In the genomic region with DNA sequence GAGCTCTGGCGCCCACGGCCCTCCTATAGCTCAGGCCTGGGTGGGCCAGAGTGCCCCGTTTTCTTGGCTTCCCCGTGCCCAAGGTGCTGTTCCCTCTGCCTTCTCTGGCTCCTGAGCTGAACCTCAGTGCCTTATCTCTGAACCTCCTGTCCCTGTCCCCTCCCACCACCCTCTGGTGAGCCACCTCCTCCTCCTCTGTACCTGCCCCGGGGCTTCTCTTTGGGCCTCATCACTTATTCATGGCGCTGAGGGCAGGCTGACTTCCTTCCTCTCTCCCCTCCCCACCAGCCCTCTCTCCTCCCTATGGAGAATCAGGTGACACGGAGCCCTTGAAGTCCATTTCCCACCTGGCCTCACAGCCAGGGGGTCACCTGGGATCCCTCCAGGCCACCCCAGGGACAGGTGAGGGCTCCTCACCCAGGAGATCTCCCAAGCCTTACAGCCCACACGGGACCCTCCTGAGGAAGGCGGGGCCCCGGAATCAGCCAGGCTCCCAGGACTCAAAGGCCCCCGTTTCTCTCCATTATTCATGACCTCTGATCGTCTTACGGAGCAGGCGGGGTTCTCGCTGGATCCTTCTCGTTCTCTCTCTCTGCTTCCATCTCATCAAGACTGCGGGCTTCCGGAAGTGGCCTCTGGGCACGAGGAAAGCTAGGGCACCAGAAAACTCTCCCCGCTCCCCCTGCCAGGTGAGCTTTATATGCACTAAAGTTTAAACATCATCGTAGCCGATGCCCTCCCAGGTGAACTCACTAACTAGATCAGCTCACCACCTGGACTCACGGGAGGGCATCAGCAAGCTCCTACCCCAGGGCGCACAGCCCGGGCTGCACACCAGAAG, we compare ENCODE assay signal across 12 cellular contexts. TPM values are rescaled to one million over a fixed set of nuclear protein-coding genes. Genes with fewer than 3 reads are reported as not detected.
DNase-seq lines count a peak whose midpoint lies in the region; ATAC-seq lines count a peak whose summit lies in the region.
"Had no signal": no experiment of that assay in that cellular context is flagged by ENCODE, and none has a peak within 500 bp of the region (broad histone marks: within the 10 kb centered on the region; RNA-seq: fewer than 3 reads in every experiment).

A gene with protein sequence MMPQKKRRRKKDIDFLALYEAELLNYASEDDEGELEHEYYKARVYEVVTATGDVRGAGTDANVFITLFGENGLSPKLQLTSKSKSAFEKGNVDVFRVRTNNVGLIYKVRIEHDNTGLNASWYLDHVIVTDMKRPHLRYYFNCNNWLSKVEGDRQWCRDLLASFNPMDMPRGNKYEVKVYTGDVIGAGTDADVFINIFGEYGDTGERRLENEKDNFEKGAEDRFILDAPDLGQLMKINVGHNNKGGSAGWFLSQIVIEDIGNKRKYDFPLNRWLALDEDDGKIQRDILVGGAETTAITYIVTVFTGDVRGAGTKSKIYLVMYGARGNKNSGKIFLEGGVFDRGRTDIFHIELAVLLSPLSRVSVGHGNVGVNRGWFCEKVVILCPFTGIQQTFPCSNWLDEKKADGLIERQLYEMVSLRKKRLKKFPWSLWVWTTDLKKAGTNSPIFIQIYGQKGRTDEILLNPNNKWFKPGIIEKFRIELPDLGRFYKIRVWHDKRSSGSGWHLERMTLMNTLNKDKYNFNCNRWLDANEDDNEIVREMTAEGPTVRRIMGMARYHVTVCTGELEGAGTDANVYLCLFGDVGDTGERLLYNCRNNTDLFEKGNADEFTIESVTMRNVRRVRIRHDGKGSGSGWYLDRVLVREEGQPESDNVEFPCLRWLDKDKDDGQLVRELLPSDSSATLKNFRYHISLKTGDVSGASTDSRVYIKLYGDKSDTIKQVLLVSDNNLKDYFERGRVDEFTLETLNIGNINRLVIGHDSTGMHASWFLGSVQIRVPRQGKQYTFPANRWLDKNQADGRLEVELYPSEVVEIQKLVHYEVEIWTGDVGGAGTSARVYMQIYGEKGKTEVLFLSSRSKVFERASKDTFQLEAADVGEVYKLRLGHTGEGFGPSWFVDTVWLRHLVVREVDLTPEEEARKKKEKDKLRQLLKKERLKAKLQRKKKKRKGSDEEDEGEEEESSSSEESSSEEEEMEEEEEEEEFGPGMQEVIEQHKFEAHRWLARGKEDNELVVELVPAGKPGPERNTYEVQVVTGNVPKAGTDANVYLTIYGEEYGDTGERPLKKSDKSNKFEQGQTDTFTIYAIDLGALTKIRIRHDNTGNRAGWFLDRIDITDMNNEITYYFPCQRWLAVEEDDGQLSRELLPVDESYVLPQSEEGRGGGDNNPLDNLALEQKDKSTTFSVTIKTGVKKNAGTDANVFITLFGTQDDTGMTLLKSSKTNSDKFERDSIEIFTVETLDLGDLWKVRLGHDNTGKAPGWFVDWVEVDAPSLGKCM (N-terminal part only) (minus strand): TSS at position 106 of the 841 bp plus-strand sequence. CDS start 187 bp downstream, outside the sequence.

- POLR2A ChIA-PET in activated naive CD8-positive, alpha-beta T cell treated with anti-CD3 and anti-CD28 coated beads, Interleukin-2, amount 10 ng/mL, durations not matched to agents 7 days and 5 days (lab: Charles Lee) = interaction anchor here (0.7 to 1.6 kb wide), 3 partner anchors 260 to 502 kb away, joined by 3 to 9 read pairs (median 3); a partner anchor contains a TSS

- no peak within 1 kb of the TSS for H3K4me3 Mint-ChIP-seq in activated naive CD8-positive, alpha-beta T cell treated with anti-CD3 and anti-CD28 coated beads, Interleukin-2, amount 10 ng/mL, durations not matched to agents 7 days and 5 days
- no peak within 1 kb of the TSS for H3K4me3 Mint-ChIP-seq in activated naive CD8-positive, alpha-beta T cell treated with anti-CD3 and anti-CD28 coated beads for 36 hours
- H3K4me3 Mint-ChIP-seq: activated CD4-positive, alpha-beta T cell treated with anti-CD3 and anti-CD28 coated beads for 36 hours; activated naive CD8-positive, alpha-beta T cell; HFFc6; type B pancreatic cell had no signal

- ATAC-seq in activated naive CD8-positive, alpha-beta T cell treated with anti-CD3 and anti-CD28 coated beads, Interleukin-2, amount 10 ng/mL, durations not matched to agents 7 days and 5 days (ENCODE audit: low read depth) = no peak
- ATAC-seq in HG02938 (IDR thresholded peaks at IDR 0.05; ENCODE audit: unreplicated experiment) = no peak

- no peaks in the 10 kb centered on the region for H3K36me3 Mint-ChIP-seq in activated naive CD8-positive, alpha-beta T cell treated with anti-CD3 and anti-CD28 coated beads, Interleukin-2, amount 10 ng/mL, durations not matched to agents 7 days and 5 days
- H3K36me3 Mint-ChIP-seq in activated naive CD8-positive, alpha-beta T cell treated with anti-CD3 and anti-CD28 coated beads for 36 hours = no peaks in the 10 kb centered on the region
- H3K36me3 Mint-ChIP-seq: activated naive CD8-positive, alpha-beta T cell; type B pancreatic cell had no signal

- H3K27me3 Mint-ChIP-seq in activated naive CD8-positive, alpha-beta T cell treated with anti-CD3 and anti-CD28 coated beads, Interleukin-2, amount 10 ng/mL, durations not matched to agents 7 days and 5 days = peaks cover 8% of the 10 kb centered on the region
- H3K27me3 Mint-ChIP-seq in activated naive CD8-positive, alpha-beta T cell treated with anti-CD3 and anti-CD28 coated beads for 36 hours = no peaks in the 10 kb centered on the region
- H3K27me3 Mint-ChIP-seq: activated CD4-positive, alpha-beta T cell treated with anti-CD3 and anti-CD28 coated beads for 36 hours; activated naive CD8-positive, alpha-beta T cell had no signal

- H3K27ac Mint-ChIP-seq in activated naive CD8-positive, alpha-beta T cell treated with anti-CD3 and anti-CD28 coated beads, Interleukin-2, amount 10 ng/mL, durations not matched to agents 7 days and 5 days = peak within 1 kb of the TSS; percentile 24
- H3K27ac Mint-ChIP-seq in activated naive CD8-positive, alpha-beta T cell treated with anti-CD3 and anti-CD28 coated beads for 36 hours = no peak within 1 kb of the TSS
- H3K27ac Mint-ChIP-seq: activated CD4-positive, alpha-beta T cell treated with anti-CD3 and anti-CD28 coated beads for 36 hours; activated naive CD8-positive, alpha-beta T cell; HFFc6; type B pancreatic cell had no signal

- no peaks in the 10 kb centered on the region for H3K9me3 Mint-ChIP-seq in activated naive CD8-positive, alpha-beta T cell treated with anti-CD3 and anti-CD28 coated beads, Interleukin-2, amount 10 ng/mL, durations not matched to agents 7 days and 5 days
- H3K9me3 Mint-ChIP-seq in activated naive CD8-positive, alpha-beta T cell treated with anti-CD3 and anti-CD28 coated beads for 36 hours = no peaks in the 10 kb centered on the region
- H3K9me3 Mint-ChIP-seq: HFFc6, type B pancreatic cell had no signal

- peaks cover 6% of the 10 kb centered on the region for H3K4me1 Mint-ChIP-seq in activated naive CD8-positive, alpha-beta T cell treated with anti-CD3 and anti-CD28 coated beads, Interleukin-2, amount 10 ng/mL, durations not matched to agents 7 days and 5 days
- no peaks in the 10 kb centered on the region for H3K4me1 Mint-ChIP-seq in activated naive CD8-positive, alpha-beta T cell treated with anti-CD3 and anti-CD28 coated beads for 36 hours
- H3K4me1 Mint-ChIP-seq: activated CD4-positive, alpha-beta T cell treated with anti-CD3 and anti-CD28 coated beads for 36 hours had no signal

- no peak for DNase-seq in activated naive CD8-positive, alpha-beta T cell treated with anti-CD3 and anti-CD28 coated beads, Interleukin-2, amount 10 ng/mL, durations not matched to agents 7 days and 5 days
- no peak for DNase-seq in activated naive CD8-positive, alpha-beta T cell treated with anti-CD3 and anti-CD28 coated beads for 36 hours
- DNase-seq in NCI-H69 (lab: John Stamatoyannopoulos, UW) (peak; percentile 29), iPS-NIHi7 (ENCODE audit: extremely low spot score) (peak; percentile 32), ecto neural progenitor cell (ENCODE audit: low spot score) (no peak), anterior cingulate cortex (lab: John Stamatoyannopoulos, UW) (no peak)
- DNase-seq in stimulated activated CD8-positive, alpha-beta memory T cell treated with anti-CD3 and anti-CD28 coated beads, Interleukin-4, amount 100 ng/mL, for 48 hours = no peak

RNA-seq across cellular contexts. Expression of the gene that starts here (rescaled TPM):
- total RNA-seq in activated naive CD8-positive, alpha-beta T cell treated with anti-CD3 and anti-CD28 coated beads, Interleukin-2, amount 10 ng/mL, durations not matched to agents 7 days and 5 days = under 1 TPM; 0.26 to 0.39 TPM
- total RNA-seq in activated naive CD8-positive, alpha-beta T cell treated with anti-CD3 and anti-CD28 coated beads for 36 hours = under 1 TPM; 0.12 to 0.14 TPM
- total RNA-seq: HFFc6 had no signal

Comparison
In these comparisons a context has a peak if more than half of its experiments do, and no peak if none do; other contexts are left out.
1. DNase-seq: peak in NCI-H69 (single experiment) and iPS-NIHi7 (single experiment); none in activated naive CD8-positive, alpha-beta T cell treated with anti-CD3 and anti-CD28 coated beads, Interleukin-2, amount 10 ng/mL, durations not matched to agents 7 days and 5 days (single experiment), activated naive CD8-positive, alpha-beta T cell treated with anti-CD3 and anti-CD28 coated beads for 36 hours (single experiment), stimulated activated CD8-positive, alpha-beta memory T cell treated with anti-CD3 and anti-CD28 coated beads, Interleukin-4, amount 100 ng/mL, for 48 hours (single experiment), ecto neural progenitor cell (single experiment) and anterior cingulate cortex (0 of 58).